In the genomic region with DNA sequence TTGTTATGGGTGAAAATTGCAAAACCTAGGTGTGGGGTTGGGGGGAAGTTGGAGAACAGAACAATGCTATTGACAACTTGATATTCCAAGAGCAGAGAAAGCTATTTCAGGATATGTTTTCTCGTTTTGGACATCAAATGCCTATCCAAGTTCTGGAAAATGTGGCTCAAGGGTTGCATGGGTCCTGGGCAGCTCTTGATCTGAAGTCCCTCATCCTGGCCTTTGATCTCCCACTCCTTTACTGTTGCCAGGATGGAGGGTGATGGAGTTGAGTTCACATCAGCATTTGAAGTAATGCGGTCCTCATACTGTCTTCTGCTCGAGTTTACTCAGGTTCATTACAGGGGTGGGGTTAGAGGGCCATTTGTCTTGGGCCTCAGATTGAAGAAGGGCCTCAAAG, we compare ENCODE assay signal across 26 cellular contexts.
"Had no signal": no experiment of that assay in that cellular context is flagged by ENCODE, and none has a peak within 500 bp of the region (broad histone marks: within the 10 kb centered on the region; RNA-seq: fewer than 3 reads in every experiment).

No MANE protein-coding gene starts in this region.

- H3K27ac Mint-ChIP-seq: activated naive CD4-positive, alpha-beta T cell treated with anti-CD3 and anti-CD28 coated beads for 36 hours; activated naive CD8-positive, alpha-beta T cell; activated T-helper 17 cell treated with anti-CD3 and anti-CD28 coated beads, Interleukin-2, amount 50 U/mL, for 72 hours had no signal

- ATAC-seq: activated CD4-positive, CD25-positive, alpha-beta regulatory T cell treated with anti-CD3 and anti-CD28 coated beads, Interleukin-2, amount 50 U/mL, for 24 hours; activated T-cell treated with anti-CD3 and anti-CD28 coated beads, Interleukin-2, amount 50 U/mL, for 4 hours; activated T-helper 17 cell treated with anti-CD3 and anti-CD28 coated beads, Interleukin-2, amount 50 U/mL, for 72 hours; Panc1; Right ventricle myocardium inferior; T-cell had no signal

- H3K4me3 Mint-ChIP-seq: activated naive CD4-positive, alpha-beta T cell treated with anti-CD3 and anti-CD28 coated beads for 36 hours; activated naive CD8-positive, alpha-beta T cell; activated T-cell treated with anti-CD3 and anti-CD28 coated beads, Interleukin-2, amount 50 U/mL, for 4 hours; activated T-helper 17 cell treated with anti-CD3 and anti-CD28 coated beads, Interleukin-2, amount 50 U/mL, for 72 hours; T-cell had no signal

- H3K27ac ChIP-seq: SK-N-MC had no signal

- H3K4me3 ChIP-seq: SK-N-MC had no signal

- H3K9me3 Mint-ChIP-seq: activated naive CD4-positive, alpha-beta T cell treated with anti-CD3 and anti-CD28 coated beads for 36 hours; activated T-cell treated with anti-CD3 and anti-CD28 coated beads, Interleukin-2, amount 50 U/mL, for 4 hours; activated T-helper 17 cell treated with anti-CD3 and anti-CD28 coated beads, Interleukin-2, amount 50 U/mL, for 72 hours; T-cell had no signal

- H3K27me3 Mint-ChIP-seq: activated naive CD8-positive, alpha-beta T cell; activated T-helper 17 cell treated with anti-CD3 and anti-CD28 coated beads, Interleukin-2, amount 50 U/mL, for 72 hours; T-cell had no signal

- DNase-seq: activated CD4-positive, alpha-beta T cell treated with anti-CD3 and anti-CD28 coated beads for 4 hours; activated CD4-positive, alpha-beta T cell treated with anti-CD3 and anti-CD28 coated beads, Interleukin-2, amount 50 U/mL, for 4 hours; activated gamma-delta T cell; activated T-cell treated with anti-CD3 and anti-CD28 coated beads, Interleukin-2, amount 50 U/mL, for 4 hours; amygdala; caudate nucleus; Kasumi-1; NCI-H1048; NCI-H146; NCI-H187 treated with DMSO at 0.1 percent for 48 hours; NCI-H2107; NCI-H2171 treated with DMSO at 0.1 percent for 48 hours; NCI-H345; NCI-H510A; NCI-H526 treated with DMSO at 0.1 percent for 48 hours; NCI-H82; OCI-M1; RPMI8226; T-cell had no signal

- H3K36me3 Mint-ChIP-seq: activated naive CD8-positive, alpha-beta T cell; T-cell had no signal
